In the genomic region with DNA sequence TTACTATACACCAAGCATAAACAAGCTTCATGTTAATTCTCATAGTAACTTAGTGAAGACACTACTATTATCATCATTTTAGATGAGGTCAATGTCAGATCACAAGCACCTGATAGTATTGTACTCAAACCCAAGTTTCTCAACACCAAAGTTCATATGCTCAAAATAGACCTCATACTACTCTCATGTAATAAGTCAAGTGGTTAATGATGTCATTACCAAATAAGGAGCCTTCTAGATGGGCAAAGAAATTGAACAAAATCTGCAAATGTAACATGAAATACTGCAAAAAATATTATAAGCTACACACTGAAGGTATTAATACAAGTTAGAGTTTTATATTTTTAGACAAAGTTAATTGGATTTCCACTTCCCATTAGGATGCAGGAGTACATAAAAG, we compare ENCODE assay signal across 23 cellular contexts.
"Had no signal": no experiment of that assay in that cellular context is flagged by ENCODE, and none has a peak within 500 bp of the region (broad histone marks: within the 10 kb centered on the region; RNA-seq: fewer than 3 reads in every experiment).

No MANE protein-coding gene starts in this region.

- H3K4me1 ChIP-seq: SJCRH30 had no signal

- DNase-seq: NCI-H1092, NCI-H1105 treated with DMSO at 0.1 percent for 48 hours, NCI-H1417 treated with DMSO at 0.1 percent for 48 hours, NCI-H146, NCI-H1694 treated with DMSO at 0.1 percent for 48 hours, NCI-H1930, NCI-H2081, NCI-H2107, NCI-H2227 treated with DMSO at 0.1 percent for 48 hours, NCI-H446, NCI-H510A, NCI-H524 treated with DMSO at 0.1 percent for 48 hours, NCI-H69, NCI-H774, PC-3, SHP77 treated with DMSO at 0.1 percent for 48 hours, SJCRH30, T-helper 2 cell had no signal

- H3K27me3 ChIP-seq: SJCRH30 had no signal

- H3K4me1 Mint-ChIP-seq: IgD-negative memory B cell had no signal

- H3K9me3 ChIP-seq: SJCRH30 had no signal

- FAIRE-seq: K562 had no signal

- H3K27ac ChIP-seq: SJCRH30 had no signal

- H3K27me3 Mint-ChIP-seq: IgD-negative memory B cell had no signal

- ATAC-seq: K562, Panc1, PC-3, Right ventricle myocardium inferior, SK-N-SH treated with all-trans-retinoic acid at 6 μM for 48 hours had no signal

- H3K36me3 Mint-ChIP-seq: IgD-negative memory B cell had no signal

- H3K4me3 Mint-ChIP-seq: IgD-negative memory B cell had no signal

- H3K36me3 ChIP-seq: SJCRH30 had no signal

- H3K27ac Mint-ChIP-seq: IgD-negative memory B cell had no signal

- H3K4me3 ChIP-seq: K562, SJCRH30 had no signal
